2 cellular contexts compared by ENCODE assay signal in the genomic region with DNA sequence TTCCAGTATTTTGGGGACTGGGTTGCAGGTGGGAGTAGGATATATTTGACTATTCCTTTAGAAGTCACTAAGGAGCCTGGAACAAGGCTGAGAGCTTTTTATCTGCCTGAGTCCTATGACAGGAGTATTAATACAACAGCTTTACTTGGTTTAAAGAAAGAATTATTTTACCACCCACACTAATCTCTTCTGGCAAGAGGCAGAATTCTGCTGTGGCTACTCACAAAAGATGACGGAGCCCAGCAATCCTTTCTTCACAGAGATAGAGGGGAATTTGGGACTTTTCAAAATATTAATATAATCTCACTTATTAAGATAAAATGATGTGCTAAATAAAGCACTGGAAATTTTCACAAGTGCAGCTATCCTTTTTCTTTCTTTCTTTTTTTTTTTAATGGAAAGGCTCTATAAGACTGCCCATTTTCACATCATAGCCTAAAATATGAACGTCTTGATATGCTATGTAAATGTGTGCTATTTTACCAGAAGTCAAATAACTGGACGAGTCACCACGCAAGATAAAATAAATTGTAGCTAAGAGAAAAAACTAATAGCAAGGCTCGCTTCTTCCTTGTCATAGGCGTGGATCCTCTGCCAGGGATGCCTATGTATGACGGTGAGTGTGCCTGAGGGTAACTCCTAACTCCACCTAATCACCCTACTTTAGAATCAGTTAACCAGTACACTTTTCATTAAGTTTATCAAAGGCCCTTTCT.
TF ChIP-seq lines count a peak whose summit lies in the region.

No MANE protein-coding gene starts in this region.

TF ChIP-seq in IMR-90, 13 proteins besides CTCF, POLR2A, EP300 and RAD21 (continued from another document):
- TF ChIP-seq, protein P1, sequence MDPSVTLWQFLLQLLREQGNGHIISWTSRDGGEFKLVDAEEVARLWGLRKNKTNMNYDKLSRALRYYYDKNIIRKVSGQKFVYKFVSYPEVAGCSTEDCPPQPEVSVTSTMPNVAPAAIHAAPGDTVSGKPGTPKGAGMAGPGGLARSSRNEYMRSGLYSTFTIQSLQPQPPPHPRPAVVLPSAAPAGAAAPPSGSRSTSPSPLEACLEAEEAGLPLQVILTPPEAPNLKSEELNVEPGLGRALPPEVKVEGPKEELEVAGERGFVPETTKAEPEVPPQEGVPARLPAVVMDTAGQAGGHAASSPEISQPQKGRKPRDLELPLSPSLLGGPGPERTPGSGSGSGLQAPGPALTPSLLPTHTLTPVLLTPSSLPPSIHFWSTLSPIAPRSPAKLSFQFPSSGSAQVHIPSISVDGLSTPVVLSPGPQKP (IDR thresholded peaks at IDR 0.05; ENCODE audit: borderline replicate concordance, low read depth, low read length) = no peak
- TF ChIP-seq, protein P2, sequence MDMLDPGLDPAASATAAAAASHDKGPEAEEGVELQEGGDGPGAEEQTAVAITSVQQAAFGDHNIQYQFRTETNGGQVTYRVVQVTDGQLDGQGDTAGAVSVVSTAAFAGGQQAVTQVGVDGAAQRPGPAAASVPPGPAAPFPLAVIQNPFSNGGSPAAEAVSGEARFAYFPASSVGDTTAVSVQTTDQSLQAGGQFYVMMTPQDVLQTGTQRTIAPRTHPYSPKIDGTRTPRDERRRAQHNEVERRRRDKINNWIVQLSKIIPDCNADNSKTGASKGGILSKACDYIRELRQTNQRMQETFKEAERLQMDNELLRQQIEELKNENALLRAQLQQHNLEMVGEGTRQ (IDR thresholded peaks at IDR 0.05; ENCODE audit: low read depth, low read length) = no peak
- TF ChIP-seq BHLHE40 (IDR thresholded peaks at IDR 0.05; ENCODE audit: low read depth, low read length) (no peak), RFX5 (IDR thresholded peaks at IDR 0.05; ENCODE audit: low read depth, low read length) (no peak), RCOR1 (IDR thresholded peaks at IDR 0.05; ENCODE audit: insufficient replicate concordance, low read length) (no peak), CEBPB (IDR thresholded peaks at IDR 0.05; ENCODE audit: low read depth, low read length) (no peak), NFE2L2 (IDR thresholded peaks at IDR 0.05; ENCODE audit: low read depth, low read length) (no peak), MAFK (IDR thresholded peaks at IDR 0.05; ENCODE audit: low read depth, low read length) (no peak), MXI1 (IDR thresholded peaks at IDR 0.05; ENCODE audit: borderline replicate concordance, low read depth, low read length) (no peak), MAZ (IDR thresholded peaks at IDR 0.05; ENCODE audit: borderline replicate concordance, low read depth, low read length) (no peak)

TF ChIP-seq in GM12891, 5 proteins besides CTCF, POLR2A, EP300 and RAD21 (continued from another document):
- no peak for TF ChIP-seq POU2F2 (IDR thresholded peaks at IDR 0.05; ENCODE audit: low read depth, low read length)
